In the genomic region with DNA sequence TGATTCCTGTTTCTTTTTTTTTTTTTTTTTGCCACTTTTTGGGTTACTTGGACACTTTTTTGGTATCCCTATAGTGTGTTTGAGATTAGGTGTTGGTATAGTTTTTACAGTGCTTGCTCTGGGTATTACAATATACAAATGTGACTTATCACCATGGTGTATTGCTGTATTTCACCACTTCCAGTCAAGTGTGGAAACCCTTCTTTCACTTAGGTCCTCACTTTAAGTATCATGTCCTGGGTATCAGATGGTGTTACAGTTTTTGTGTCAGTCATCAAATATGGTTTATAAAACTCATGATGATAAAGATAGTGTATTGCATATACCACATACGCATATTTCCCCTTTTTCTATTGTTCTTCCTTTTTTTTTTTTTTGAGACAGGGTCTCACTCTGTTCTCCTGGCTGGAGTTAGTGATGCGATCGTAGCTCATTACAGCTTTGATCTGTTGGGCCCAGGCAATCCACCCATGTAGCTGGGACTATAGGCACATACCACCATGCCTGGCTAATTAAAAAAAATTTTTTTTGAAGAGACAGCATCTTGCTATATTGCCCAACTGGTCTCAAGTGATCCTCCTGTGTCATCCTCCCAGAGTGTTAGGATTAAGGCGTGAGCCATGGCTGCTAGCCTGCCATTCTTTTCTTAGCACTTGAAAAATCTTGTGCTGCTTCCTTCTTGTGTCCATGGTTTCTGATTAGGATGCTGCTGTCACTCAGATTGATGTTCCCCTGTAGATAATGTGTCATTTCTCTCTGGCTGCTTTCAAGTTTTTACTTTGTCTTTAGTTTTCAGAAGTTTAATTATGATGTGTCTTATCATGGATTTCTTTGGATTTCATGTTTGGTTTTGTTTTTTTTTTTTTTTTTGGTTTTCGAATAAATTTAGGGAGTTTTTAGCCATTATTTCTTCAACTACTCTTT, we compare ENCODE assay signal across 10 cellular contexts. TPM values are rescaled to one million over a fixed set of nuclear protein-coding genes. Genes with fewer than 3 reads are reported as not detected.
DNase-seq lines count a peak whose midpoint lies in the region; ATAC-seq and TF ChIP-seq lines count a peak whose summit lies in the region.
"Had no signal": no experiment of that assay in that cellular context is flagged by ENCODE, and none has a peak within 500 bp of the region (broad histone marks: within the 10 kb centered on the region; RNA-seq: fewer than 3 reads in every experiment).

No MANE protein-coding gene starts in this region.

- H3K9me3 ChIP-seq in SK-N-SH (no peaks in the 10 kb centered on the region), neural progenitor cell (ENCODE audit: low read depth) (peaks cover 7% of the 10 kb centered on the region)
- H3K9me3 ChIP-seq: esophagus squamous epithelium, mucosa of descending colon had no signal

- H3K4me3 ChIP-seq in SK-N-SH (ENCODE audit: low read depth in 2 of 2, low read length in 1 of 2), result 0 out of 4 replicates have a peak overlapping the region, but pooled peaks of 1 of the 2 experiments have one; percentile 80
- peak overlapping the region; percentile 88 for H3K4me3 ChIP-seq in neural progenitor cell
- H3K4me3 ChIP-seq: mucosa of descending colon had no signal

- H3K36me3 Mint-ChIP-seq in activated naive CD8-positive, alpha-beta T cell treated with anti-CD3 and anti-CD28 coated beads, Interleukin-2, amount 50 U/mL, for 24 hours (ENCODE audit: low read depth), result peaks cover 30% of the 10 kb centered on the region
- peaks cover 22% of the 10 kb centered on the region for H3K36me3 Mint-ChIP-seq in neural progenitor cell

- 98% methylated on average over 5 of the region's 5 CpGs for WGBS in SK-N-SH (ENCODE audit: low lambda C conversion rate)

- peaks cover 4 to 8% of the 10 kb centered on the region in 2 experiments; a peak in 3 of 4 replicates for H3K4me1 ChIP-seq in SK-N-SH (ENCODE audit: control insufficient read depth in 1 of 2, insufficient read depth in 2 of 2, low read depth in 1 of 2, low read length in 1 of 2)
- H3K4me1 ChIP-seq in neural progenitor cell, result peaks cover 7% of the 10 kb centered on the region

- no peak overlapping the region for H2AFZ ChIP-seq in SK-N-SH (ENCODE audit: low read depth)
- H2AFZ ChIP-seq in neural progenitor cell (replicated peaks), result no peak overlapping the region

- peaks cover 15% of the 10 kb centered on the region for H3K9me3 Mint-ChIP-seq in activated naive CD8-positive, alpha-beta T cell treated with anti-CD3 and anti-CD28 coated beads, Interleukin-2, amount 50 U/mL, for 24 hours
- H3K9me3 Mint-ChIP-seq in neural progenitor cell, result peaks cover 51% of the 10 kb centered on the region

- peaks cover 47% of the 10 kb centered on the region for H3K4me1 Mint-ChIP-seq in activated naive CD8-positive, alpha-beta T cell treated with anti-CD3 and anti-CD28 coated beads, Interleukin-2, amount 50 U/mL, for 24 hours
- H3K4me1 Mint-ChIP-seq in neural progenitor cell, result peaks cover 9% of the 10 kb centered on the region

- DNase-seq in SK-N-SH (no peak), NCI-H748 (lab: John Stamatoyannopoulos, UW; ENCODE audit: unreplicated experiment) (peak; percentile 49), neural progenitor cell (ENCODE audit: low spot score) (no peak), AG08395 (ENCODE audit: low spot score) (no peak)
- DNase-seq in activated naive CD8-positive, alpha-beta T cell treated with anti-CD3 and anti-CD28 coated beads, Interleukin-2, amount 50 U/mL, for 24 hours, result no peak
- DNase-seq: esophagus squamous epithelium, mucosa of descending colon had no signal

- POLR2A ChIA-PET in SK-N-SH (lab: Yijun Ruan, JAX), result no interaction called here

- peak overlapping the region; percentile 85 for H3K27ac Mint-ChIP-seq in activated naive CD8-positive, alpha-beta T cell treated with anti-CD3 and anti-CD28 coated beads, Interleukin-2, amount 50 U/mL, for 24 hours
- H3K27ac Mint-ChIP-seq in neural progenitor cell, result no peak overlapping the region

- no peaks in the 10 kb centered on the region for H3K36me3 ChIP-seq in SK-N-SH (replicated peaks in 1 of 2; ENCODE audit: control insufficient read depth in 1 of 2, insufficient read depth in 2 of 2, low read length in 1 of 2)
- no peaks in the 10 kb centered on the region for H3K36me3 ChIP-seq in neural progenitor cell

- H3K79me2 ChIP-seq in SK-N-SH (ENCODE audit: insufficient read depth), result peaks cover 58% of the 10 kb centered on the region
- H3K79me2 ChIP-seq in neural progenitor cell (ENCODE audit: low read depth), result peaks cover 65% of the 10 kb centered on the region

- H4K20me1 ChIP-seq in SK-N-SH (ENCODE audit: insufficient read depth), result 0 out of 2 replicates have a peak, but pooled peaks cover 6% of the 10 kb centered on the region
- peaks cover 2% of the 10 kb centered on the region for H4K20me1 ChIP-seq in neural progenitor cell (ENCODE audit: low read depth)

- no peaks in the 10 kb centered on the region for H3K27me3 ChIP-seq in SK-N-SH (ENCODE audit: insufficient read depth)
- H3K27me3 ChIP-seq in neural progenitor cell, result peaks cover 7% of the 10 kb centered on the region
- H3K27me3 ChIP-seq: esophagus squamous epithelium had no signal

- no peak overlapping the region for H3K27ac ChIP-seq in SK-N-SH (ENCODE audit: low read depth in 2 of 2, low read length in 1 of 2)
- no peak overlapping the region for H3K27ac ChIP-seq in neural progenitor cell
- H3K27ac ChIP-seq: esophagus squamous epithelium had no signal

- H3K9me2 ChIP-seq in SK-N-SH, result no peaks in the 10 kb centered on the region

- peak overlapping the region; percentile 89 for H3K4me3 Mint-ChIP-seq in activated naive CD8-positive, alpha-beta T cell treated with anti-CD3 and anti-CD28 coated beads, Interleukin-2, amount 50 U/mL, for 24 hours
- peak overlapping the region; percentile 93 for H3K4me3 Mint-ChIP-seq in neural progenitor cell

- TF ChIP-seq RAD21 in SK-N-SH (IDR thresholded peaks at IDR 0.05; ENCODE audit: low read length), result no peak

- H3K4me2 ChIP-seq in SK-N-SH (peak overlapping the region; percentile 90), neural progenitor cell (peak overlapping the region; percentile 78)

- TF ChIP-seq CTCF in SK-N-SH (IDR thresholded peaks at IDR 0.05) (no peak), neural progenitor cell (IDR thresholded peaks at IDR 0.05) (no peak)

- H3F3A ChIP-seq in SK-N-SH (replicated peaks; ENCODE audit: insufficient read depth) (peaks cover 10% of the 10 kb centered on the region), neural progenitor cell (ENCODE audit: low read depth) (peaks cover 8% of the 10 kb centered on the region)

- CTCF ChIA-PET in SK-N-SH (lab: Yijun Ruan, JAX), result no interaction called here

- peaks cover 9% of the 10 kb centered on the region for H3K27me3 Mint-ChIP-seq in activated naive CD8-positive, alpha-beta T cell treated with anti-CD3 and anti-CD28 coated beads, Interleukin-2, amount 50 U/mL, for 24 hours
- H3K27me3 Mint-ChIP-seq in neural progenitor cell (ENCODE audit: insufficient read depth, low read depth), result peaks cover 4% of the 10 kb centered on the region

- H3K9ac ChIP-seq in SK-N-SH, result no peak overlapping the region
- H3K9ac ChIP-seq in neural progenitor cell, result no peak overlapping the region

- TF ChIP-seq EP300 in SK-N-SH (IDR thresholded peaks at IDR 0.05; ENCODE audit: borderline replicate concordance in 1 of 2, low read depth in 1 of 2, low read length in 1 of 2), result no peak

- ATAC-seq in SK-N-SH treated with all-trans-retinoic acid at 6 μM for 48 hours (no peak), HG03432 (IDR thresholded peaks at IDR 0.05; ENCODE audit: unreplicated experiment) (no peak), HG03469 (IDR thresholded peaks at IDR 0.05; ENCODE audit: unreplicated experiment) (no peak)
- no peak for ATAC-seq in activated naive CD8-positive, alpha-beta T cell treated with anti-CD3 and anti-CD28 coated beads, Interleukin-2, amount 50 U/mL, for 24 hours
- ATAC-seq: mucosa of descending colon had no signal

TF ChIP-seq in SK-N-SH, 30 proteins besides CTCF, POLR2A, EP300 and RAD21 (continues in another document):
- TF ChIP-seq RXRA (IDR thresholded peaks at IDR 0.05; ENCODE audit: borderline replicate concordance, low read depth), result no peak
- TF ChIP-seq, protein P1, sequence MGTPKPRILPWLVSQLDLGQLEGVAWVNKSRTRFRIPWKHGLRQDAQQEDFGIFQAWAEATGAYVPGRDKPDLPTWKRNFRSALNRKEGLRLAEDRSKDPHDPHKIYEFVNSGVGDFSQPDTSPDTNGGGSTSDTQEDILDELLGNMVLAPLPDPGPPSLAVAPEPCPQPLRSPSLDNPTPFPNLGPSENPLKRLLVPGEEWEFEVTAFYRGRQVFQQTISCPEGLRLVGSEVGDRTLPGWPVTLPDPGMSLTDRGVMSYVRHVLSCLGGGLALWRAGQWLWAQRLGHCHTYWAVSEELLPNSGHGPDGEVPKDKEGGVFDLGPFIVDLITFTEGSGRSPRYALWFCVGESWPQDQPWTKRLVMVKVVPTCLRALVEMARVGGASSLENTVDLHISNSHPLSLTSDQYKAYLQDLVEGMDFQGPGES (IDR thresholded peaks at IDR 0.05; ENCODE audit: low read depth, low read length), result no peak
- TF ChIP-seq EZH2phosphoT487 (IDR thresholded peaks at IDR 0.05; ENCODE audit: borderline replicate concordance, low read depth), result no peak
- no peak for TF ChIP-seq TCF12 (IDR thresholded peaks at IDR 0.05)
- no peak for TF ChIP-seq MXI1 (IDR thresholded peaks at IDR 0.05; ENCODE audit: low read depth, low read length)
- TF ChIP-seq FOXM1 (IDR thresholded peaks at IDR 0.05; ENCODE audit: low read depth), result no peak

TF ChIP-seq in SK-N-SH treated with all-trans-retinoic acid at 6 μM for 48 hours, 23 proteins besides CTCF, POLR2A, EP300 and RAD21 (continues in another document):
- TF ChIP-seq ARNTL (CRISPR knock-in tag; IDR thresholded peaks at IDR 0.05; ENCODE audit: borderline replicate concordance, low read depth), result no peak
- no peak for TF ChIP-seq TCF4 (CRISPR knock-in tag; IDR thresholded peaks at IDR 0.05; ENCODE audit: borderline replicate concordance)
- TF ChIP-seq ZNF8 (CRISPR knock-in tag; IDR thresholded peaks at IDR 0.05), result no peak
- no peak for TF ChIP-seq ZNF565 (CRISPR knock-in tag; conservative IDR thresholded peaks at IDR 0.05; ENCODE audit: low read depth)
- TF ChIP-seq, protein P2, sequence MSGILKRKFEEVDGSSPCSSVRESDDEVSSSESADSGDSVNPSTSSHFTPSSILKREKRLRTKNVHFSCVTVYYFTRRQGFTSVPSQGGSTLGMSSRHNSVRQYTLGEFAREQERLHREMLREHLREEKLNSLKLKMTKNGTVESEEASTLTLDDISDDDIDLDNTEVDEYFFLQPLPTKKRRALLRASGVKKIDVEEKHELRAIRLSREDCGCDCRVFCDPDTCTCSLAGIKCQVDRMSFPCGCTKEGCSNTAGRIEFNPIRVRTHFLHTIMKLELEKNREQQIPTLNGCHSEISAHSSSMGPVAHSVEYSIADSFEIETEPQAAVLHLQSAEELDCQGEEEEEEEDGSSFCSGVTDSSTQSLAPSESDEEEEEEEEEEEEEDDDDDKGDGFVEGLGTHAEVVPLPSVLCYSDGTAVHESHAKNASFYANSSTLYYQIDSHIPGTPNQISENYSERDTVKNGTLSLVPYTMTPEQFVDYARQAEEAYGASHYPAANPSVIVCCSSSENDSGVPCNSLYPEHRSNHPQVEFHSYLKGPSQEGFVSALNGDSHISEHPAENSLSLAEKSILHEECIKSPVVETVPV (CRISPR knock-in tag; IDR thresholded peaks at IDR 0.05), result no peak
- TF ChIP-seq ESRRG (CRISPR knock-in tag; IDR thresholded peaks at IDR 0.05), result no peak

RNA-seq across cellular contexts. Expression of a gene that starts 2.1 kb away (rescaled TPM):
- polyA plus RNA-seq in SK-N-SH (2012; rRNA removed), result 11.2 and 14.2 TPM in 2 replicates
- 5.5 and 8.4 TPM in 2 replicates for polyA plus RNA-seq in SK-N-SH (2012; cell fraction: cytosol; rRNA removed)
- polyA plus RNA-seq in SK-N-SH (2012; cell fraction: nucleus; rRNA removed), result 22.1 and 24.9 TPM in 2 replicates
- 33.2 and 33.5 TPM in 2 replicates for total RNA-seq in neural progenitor cell (ENCODE audit: low replicate concordance)
